Comparison of ENCODE assay signal across 14 cellular contexts in the genomic region with DNA sequence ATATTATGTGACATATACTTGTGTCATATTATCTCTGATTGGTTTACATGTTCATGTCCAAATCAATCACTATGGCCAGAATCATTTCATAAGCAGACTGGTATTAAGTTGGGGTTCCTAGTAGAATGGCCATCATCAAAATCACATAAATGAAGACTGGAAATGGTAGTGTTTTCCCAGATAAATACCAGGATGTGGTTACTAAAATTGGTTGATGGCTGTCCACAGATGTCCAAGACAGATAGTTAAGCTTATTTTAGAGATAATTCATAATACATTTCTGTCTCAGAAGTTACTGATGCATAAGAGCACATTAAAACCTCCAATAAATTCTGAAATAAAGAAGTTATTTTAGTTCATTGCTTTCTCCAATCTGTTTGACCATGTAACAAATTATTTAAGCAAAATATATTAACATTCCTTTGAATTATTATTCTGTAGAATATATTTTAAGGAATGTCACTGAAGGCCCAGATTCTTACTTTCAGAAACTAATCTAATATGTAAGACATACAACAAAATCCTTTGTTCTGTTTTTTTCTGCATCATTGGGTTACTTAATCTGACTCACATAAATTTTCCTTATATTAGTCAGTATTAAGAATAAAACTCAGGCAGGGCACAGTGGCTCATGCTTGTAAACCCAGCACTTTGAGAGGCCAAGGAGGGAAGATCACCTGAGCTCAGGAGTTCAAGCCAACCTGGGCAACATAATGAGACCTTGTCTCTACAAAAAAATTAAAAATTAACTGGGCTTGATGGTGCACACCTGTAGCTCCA.
DNase-seq lines count a peak whose midpoint lies in the region; ATAC-seq, FAIRE-seq and TF ChIP-seq lines count a peak whose summit lies in the region.
"Had no signal": no experiment of that assay in that cellular context is flagged by ENCODE, and none has a peak within 500 bp of the region (broad histone marks: within the 10 kb centered on the region; RNA-seq: fewer than 3 reads in every experiment).

No MANE protein-coding gene starts in this region.

- no peak for TF ChIP-seq RAD21 in GM12878 (IDR thresholded peaks at IDR 0.05; ENCODE audit: insufficient read depth, low read depth, low read length)

- H3K27ac ChIP-seq in DOHH2 (ENCODE audit: low read depth, low read length) (no peak overlapping the region), GM12878 (ENCODE audit: control insufficient read depth, insufficient read depth) (no peak overlapping the region)
- H3K27ac ChIP-seq: body of pancreas, prostate gland, suprapubic skin had no signal

- H3K4me2 ChIP-seq in DOHH2 (ENCODE audit: low read length) (peak overlapping the region; percentile 41), GM12878 (ENCODE audit: control insufficient read depth, insufficient read depth) (no peak overlapping the region)

- no peak for FAIRE-seq in GM12878 (lab: Jason Lieb, UNC)
- FAIRE-seq: HTR-8/SVneo had no signal

- no peaks in the 10 kb centered on the region for H3K9me3 Mint-ChIP-seq in activated T-cell treated with anti-CD3 and anti-CD28 coated beads, Interleukin-2, amount 50 U/mL, for 24 hours

- H3K36me3 Mint-ChIP-seq in activated T-cell treated with anti-CD3 and anti-CD28 coated beads, Interleukin-2, amount 50 U/mL, for 24 hours (ENCODE audit: low read depth) = no peaks in the 10 kb centered on the region

- H3K27me3 ChIP-seq in DOHH2 (ENCODE audit: control insufficient read depth, low read length) = no peaks in the 10 kb centered on the region
- H3K27me3 ChIP-seq in GM12878 (replicated peaks in 1 of 2; ENCODE audit: control insufficient read depth in 2 of 2, insufficient read depth in 2 of 2, low read length in 1 of 2) = no peaks in the 10 kb centered on the region
- H3K27me3 ChIP-seq: body of pancreas, suprapubic skin had no signal

- no peaks in the 10 kb centered on the region for H3F3A ChIP-seq in DOHH2 (ENCODE audit: control insufficient read depth, insufficient read depth)

- RAD21 ChIA-PET in GM12878 (lab: Charles Lee; ENCODE audit: unreplicated experiment) = interaction anchor here (0.9 to 1.3 kb wide), 3 partner anchors 23 to 124 kb away, joined by 3 to 7 read pairs (median 4); no protein-coding TSS in a partner anchor

- H2AFZ ChIP-seq in GM12878 (ENCODE audit: control insufficient read depth, low read depth, low read length) = no peak overlapping the region

- H3K9me2 ChIP-seq in DOHH2 (replicated peaks; ENCODE audit: control insufficient read depth, low read length) = no peaks in the 10 kb centered on the region

- H4K20me1 ChIP-seq in DOHH2 (ENCODE audit: control insufficient read depth, insufficient read depth, low read depth, low read length) (no peaks in the 10 kb centered on the region), GM12878 (ENCODE audit: control insufficient read depth, insufficient read depth) (no peaks in the 10 kb centered on the region)

- H3K9ac ChIP-seq in GM12878 (ENCODE audit: control insufficient read depth, insufficient read depth, low read length) = no peak overlapping the region

- H3K4me1 Mint-ChIP-seq in activated T-cell treated with anti-CD3 and anti-CD28 coated beads, Interleukin-2, amount 50 U/mL, for 24 hours (ENCODE audit: low read depth) = peaks cover 18% of the 10 kb centered on the region

- peak overlapping the region; percentile 30 for H3K4me3 ChIP-seq in DOHH2 (ENCODE audit: low read length)
- no peak overlapping the region for H3K4me3 ChIP-seq in GM12878
- H3K4me3 ChIP-seq: body of pancreas, prostate gland, suprapubic skin had no signal

- ATAC-seq in GM12878 (peak; percentile 52), HG03439 (IDR thresholded peaks at IDR 0.05; ENCODE audit: unreplicated experiment) (no peak)
- ATAC-seq: body of pancreas had no signal

- CTCF ChIA-PET in GM12878 (lab: Yijun Ruan, JAX) = interaction anchor here (0.8 to 4.4 kb wide), 4 partner anchors 9 to 334 kb away, joined by 3 to 21 read pairs (median 6); no protein-coding TSS in a partner anchor

- intact Hi-C loops in GM12878 (cut with micrococcal nuclease; ENCODE audit: unreplicated experiment) = no loop called here
- intact Hi-C loops in posterior vena cava (cut with DNase I) = no loop called here

- H3K9me3 ChIP-seq in DOHH2 (ENCODE audit: control insufficient read depth, insufficient read depth, low read length) (no peaks in the 10 kb centered on the region), GM12878 (replicated peaks; ENCODE audit: control insufficient read depth, insufficient read depth, low read length) (no peaks in the 10 kb centered on the region; the same call in 2 of the 3 replicates)
- H3K9me3 ChIP-seq: body of pancreas, prostate gland, suprapubic skin had no signal

- POLR2A ChIA-PET in GM12878 (lab: Charles Lee) = no interaction called here

- TF ChIP-seq POLR2A in GM12878 (IDR thresholded peaks at IDR 0.05; ENCODE audit: low read depth, low read length) = no peak

- no peak overlapping the region for H3K27ac Mint-ChIP-seq in activated T-cell treated with anti-CD3 and anti-CD28 coated beads, Interleukin-2, amount 50 U/mL, for 24 hours

- no peak overlapping the region for H3K4me3 Mint-ChIP-seq in activated T-cell treated with anti-CD3 and anti-CD28 coated beads, Interleukin-2, amount 50 U/mL, for 24 hours

- no peaks in the 10 kb centered on the region for H3K27me3 Mint-ChIP-seq in activated T-cell treated with anti-CD3 and anti-CD28 coated beads, Interleukin-2, amount 50 U/mL, for 24 hours

- H3K79me2 ChIP-seq in DOHH2 (ENCODE audit: control insufficient read depth, low read length) (no peaks in the 10 kb centered on the region), GM12878 (ENCODE audit: control insufficient read depth, insufficient read depth, low read length) (no peaks in the 10 kb centered on the region)

- DNase-seq in LoVo (ENCODE audit: low spot score) (peak; percentile 4), GM12878 (ENCODE audit: low read depth, low spot score) (no peak), kidney glomerular epithelial cell (lab: John Stamatoyannopoulos, UW) (peak; percentile 79), posterior vena cava (ENCODE audit: low spot score) (no peak)
- no peak for DNase-seq in activated CD4-positive, alpha-beta T cell treated with anti-CD3 and anti-CD28 coated beads, Interleukin-2, amount 50 U/mL, for 1 hour
- DNase-seq in activated T-cell treated with anti-CD3 and anti-CD28 coated beads, Interleukin-2, amount 50 U/mL, for 24 hours = no peak
- DNase-seq: body of pancreas, head of caudate nucleus, kidney had no signal

- in situ Hi-C loops in GM12878 (cut with MboI) = no loop called here

- H3K4me1 ChIP-seq in DOHH2 (ENCODE audit: control insufficient read depth, low read length) = peaks cover 20% of the 10 kb centered on the region
- H3K4me1 ChIP-seq in GM12878 (ENCODE audit: control insufficient read depth, insufficient read depth, low read length) = no peaks in the 10 kb centered on the region
- H3K4me1 ChIP-seq: body of pancreas, prostate gland, suprapubic skin had no signal

- 0 out of 2 replicates have a peak, but pooled peaks cover 3% of the 10 kb centered on the region for H3K36me3 ChIP-seq in DOHH2 (ENCODE audit: control insufficient read depth, low read length)
- H3K36me3 ChIP-seq in GM12878 (ENCODE audit: control insufficient read depth in 2 of 2, insufficient read depth in 2 of 2, low read length in 1 of 2) = no peaks in the 10 kb centered on the region
- H3K36me3 ChIP-seq: prostate gland, suprapubic skin had no signal

- SMC1A ChIA-PET in GM12878 (lab: Charles Lee; ENCODE audit: uncharacterized antibody, unreplicated experiment) = interaction anchor here (0.9 to 2.9 kb wide), 13 partner anchors 8 to 358 kb away, joined by 3 to 19 read pairs (median 4); no protein-coding TSS in a partner anchor

- no peak for TF ChIP-seq CTCF in DOHH2 (IDR thresholded peaks at IDR 0.05; ENCODE audit: low read depth, low read length, poor library complexity, severe bottlenecking)
- TF ChIP-seq CTCF in GM12878 (IDR thresholded peaks at IDR 0.05 in 2 of 3, conservative IDR thresholded peaks at IDR 0.05 in 1 of 3; ENCODE audit: control insufficient read depth in 2 of 3, extremely low read depth in 1 of 3, insufficient read depth in 1 of 3, low read depth in 3 of 3, low read length in 3 of 3) = no peak

- no peak for TF ChIP-seq EP300 in GM12878 (IDR thresholded peaks at IDR 0.05; ENCODE audit: borderline replicate concordance in 1 of 2, control insufficient read depth in 1 of 2, low read depth in 2 of 2, low read length in 2 of 2)

- BruUV-seq in GM12878 (replicated peaks; lab: Mats Ljungman, UMichigan) = no TSS peak

TF ChIP-seq in GM12878, 131 proteins besides CTCF, POLR2A, EP300 and RAD21 (continues in another document):
- TF ChIP-seq, protein P1, sequence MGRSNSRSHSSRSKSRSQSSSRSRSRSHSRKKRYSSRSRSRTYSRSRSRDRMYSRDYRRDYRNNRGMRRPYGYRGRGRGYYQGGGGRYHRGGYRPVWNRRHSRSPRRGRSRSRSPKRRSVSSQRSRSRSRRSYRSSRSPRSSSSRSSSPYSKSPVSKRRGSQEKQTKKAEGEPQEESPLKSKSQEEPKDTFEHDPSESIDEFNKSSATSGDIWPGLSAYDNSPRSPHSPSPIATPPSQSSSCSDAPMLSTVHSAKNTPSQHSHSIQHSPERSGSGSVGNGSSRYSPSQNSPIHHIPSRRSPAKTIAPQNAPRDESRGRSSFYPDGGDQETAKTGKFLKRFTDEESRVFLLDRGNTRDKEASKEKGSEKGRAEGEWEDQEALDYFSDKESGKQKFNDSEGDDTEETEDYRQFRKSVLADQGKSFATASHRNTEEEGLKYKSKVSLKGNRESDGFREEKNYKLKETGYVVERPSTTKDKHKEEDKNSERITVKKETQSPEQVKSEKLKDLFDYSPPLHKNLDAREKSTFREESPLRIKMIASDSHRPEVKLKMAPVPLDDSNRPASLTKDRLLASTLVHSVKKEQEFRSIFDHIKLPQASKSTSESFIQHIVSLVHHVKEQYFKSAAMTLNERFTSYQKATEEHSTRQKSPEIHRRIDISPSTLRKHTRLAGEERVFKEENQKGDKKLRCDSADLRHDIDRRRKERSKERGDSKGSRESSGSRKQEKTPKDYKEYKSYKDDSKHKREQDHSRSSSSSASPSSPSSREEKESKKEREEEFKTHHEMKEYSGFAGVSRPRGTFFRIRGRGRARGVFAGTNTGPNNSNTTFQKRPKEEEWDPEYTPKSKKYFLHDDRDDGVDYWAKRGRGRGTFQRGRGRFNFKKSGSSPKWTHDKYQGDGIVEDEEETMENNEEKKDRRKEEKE (IDR thresholded peaks at IDR 0.05) = no peak
- TF ChIP-seq, protein P2, sequence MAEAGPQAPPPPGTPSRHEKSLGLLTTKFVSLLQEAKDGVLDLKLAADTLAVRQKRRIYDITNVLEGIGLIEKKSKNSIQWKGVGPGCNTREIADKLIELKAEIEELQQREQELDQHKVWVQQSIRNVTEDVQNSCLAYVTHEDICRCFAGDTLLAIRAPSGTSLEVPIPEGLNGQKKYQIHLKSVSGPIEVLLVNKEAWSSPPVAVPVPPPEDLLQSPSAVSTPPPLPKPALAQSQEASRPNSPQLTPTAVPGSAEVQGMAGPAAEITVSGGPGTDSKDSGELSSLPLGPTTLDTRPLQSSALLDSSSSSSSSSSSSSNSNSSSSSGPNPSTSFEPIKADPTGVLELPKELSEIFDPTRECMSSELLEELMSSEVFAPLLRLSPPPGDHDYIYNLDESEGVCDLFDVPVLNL (IDR thresholded peaks at IDR 0.05; ENCODE audit: low read depth, low read length) = no peak

Comparison
In these comparisons a context has a peak if more than half of its experiments do, and no peak if none do; other contexts are left out.
1. DNase-seq: peak in LoVo (single experiment) and kidney glomerular epithelial cell (single experiment); none in GM12878 (single experiment), posterior vena cava (single experiment), activated CD4-positive, alpha-beta T cell treated with anti-CD3 and anti-CD28 coated beads, Interleukin-2, amount 50 U/mL, for 1 hour (single experiment) and activated T-cell treated with anti-CD3 and anti-CD28 coated beads, Interleukin-2, amount 50 U/mL, for 24 hours (single experiment).